Comparison of ENCODE assay signal across 27 cellular contexts in the genomic region with DNA sequence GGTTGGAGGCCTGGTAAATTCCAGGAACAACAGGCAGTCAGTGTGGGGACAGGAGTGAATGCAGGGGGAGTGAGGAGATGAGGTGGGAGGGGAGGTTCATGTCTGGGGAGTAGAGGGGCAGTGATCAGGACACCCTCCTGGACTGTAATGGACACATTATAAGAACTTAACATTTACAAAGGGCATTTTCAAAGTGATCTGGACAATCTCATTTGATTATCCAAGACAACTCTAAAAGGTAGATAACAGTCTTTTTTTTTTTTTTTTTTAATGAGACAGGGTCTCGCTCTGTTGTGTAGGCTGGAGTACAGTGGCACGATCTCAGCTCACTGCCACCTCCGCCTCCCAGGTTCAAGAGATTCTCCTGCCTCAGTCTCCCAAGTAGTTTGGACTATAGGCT. TPM values are rescaled to one million over a fixed set of nuclear protein-coding genes. Genes with fewer than 3 reads are reported as not detected.
"Had no signal": no experiment of that assay in that cellular context is flagged by ENCODE, and none has a peak within 500 bp of the region (broad histone marks: within the 10 kb centered on the region; RNA-seq: fewer than 3 reads in every experiment).

No MANE protein-coding gene starts in this region.

- H3K27me3 Mint-ChIP-seq: naive thymus-derived CD8-positive, alpha-beta T cell had no signal

- ATAC-seq: esophagus mucosa; heart right ventricle; left lung; naive thymus-derived CD8-positive, alpha-beta T cell; sciatic nerve; stimulated activated naive CD8-positive, alpha-beta T cell treated with anti-CD3 and anti-CD28 coated beads, Interleukin-15, amount 100 ng/mL, for 72 hours had no signal

- H3K9ac ChIP-seq: parathyroid adenoma had no signal

- H3K27ac ChIP-seq: dorsolateral prefrontal cortex, epithelial cell of prostate, heart right ventricle, left lung, neutrophil, parathyroid adenoma had no signal

- H3K4me1 ChIP-seq: parathyroid adenoma had no signal

- H3K9me3 ChIP-seq: heart right ventricle, left lung, neutrophil, tibial artery had no signal

- H3K4me3 ChIP-seq: dorsolateral prefrontal cortex, heart right ventricle, left lung, smooth muscle cell, tibial artery had no signal

- H3K36me3 Mint-ChIP-seq: naive thymus-derived CD8-positive, alpha-beta T cell had no signal

- H3K4me2 ChIP-seq: smooth muscle cell had no signal

- H3K4me3 Mint-ChIP-seq: naive thymus-derived CD8-positive, alpha-beta T cell; nephron progenitor cell; stimulated activated naive CD8-positive, alpha-beta T cell treated with anti-CD3 and anti-CD28 coated beads, Interleukin-15, amount 100 ng/mL, for 72 hours; type B pancreatic cell had no signal

- DNase-seq: dorsolateral prefrontal cortex; effector CD4-positive, alpha-beta T cell; foreskin fibroblast; glutamatergic neuron; heart right ventricle; hippocampal formation; left cardiac atrium; left lung; mammary epithelial cell; naive thymus-derived CD8-positive, alpha-beta T cell; nephron progenitor cell; stimulated activated CD4-positive, alpha-beta T cell treated with anti-CD3 and anti-CD28 coated beads, Interleukin-12 subunit alpha, Interleukin-12 subunit beta, amount 100 ng/mL, for 4 hours; stimulated activated CD4-positive, alpha-beta T cell treated with anti-CD3 and anti-CD28 coated beads, Interleukin-1b, Interleukin-23, amount 100 ng/mL, for 48 hours; stimulated activated CD4-positive, alpha-beta T cell treated with anti-CD3 and anti-CD28 coated beads, Interleukin-4, amount 100 ng/mL, for 1 hour; stimulated activated CD8-positive, alpha-beta memory T cell treated with anti-CD3 and anti-CD28 coated beads, Interleukin-4, amount 100 ng/mL, for 48 hours; stimulated activated naive CD4-positive, alpha-beta T cell; stimulated activated naive CD8-positive, alpha-beta T cell treated with anti-CD3 and anti-CD28 coated beads, Interleukin-15, amount 100 ng/mL, for 72 hours had no signal

- H2AFZ ChIP-seq: parathyroid adenoma had no signal

- H3K27ac Mint-ChIP-seq: nephron progenitor cell, progenitor cell of endocrine pancreas, type B pancreatic cell had no signal

- H3K36me3 ChIP-seq: heart right ventricle, left lung, neutrophil, tibial artery had no signal

- H3K9me3 Mint-ChIP-seq: naive thymus-derived CD8-positive, alpha-beta T cell; nephron progenitor cell; stimulated activated naive CD8-positive, alpha-beta T cell treated with anti-CD3 and anti-CD28 coated beads, Interleukin-15, amount 100 ng/mL, for 72 hours; type B pancreatic cell had no signal

- H3K79me2 ChIP-seq: parathyroid adenoma had no signal

RNA-seq across cellular contexts. Expression of gene SDK2, which starts 5.7 kb away (rescaled TPM):
- total RNA-seq: myocyte had no signal
